8 cellular contexts compared by ENCODE assay signal in the genomic region with DNA sequence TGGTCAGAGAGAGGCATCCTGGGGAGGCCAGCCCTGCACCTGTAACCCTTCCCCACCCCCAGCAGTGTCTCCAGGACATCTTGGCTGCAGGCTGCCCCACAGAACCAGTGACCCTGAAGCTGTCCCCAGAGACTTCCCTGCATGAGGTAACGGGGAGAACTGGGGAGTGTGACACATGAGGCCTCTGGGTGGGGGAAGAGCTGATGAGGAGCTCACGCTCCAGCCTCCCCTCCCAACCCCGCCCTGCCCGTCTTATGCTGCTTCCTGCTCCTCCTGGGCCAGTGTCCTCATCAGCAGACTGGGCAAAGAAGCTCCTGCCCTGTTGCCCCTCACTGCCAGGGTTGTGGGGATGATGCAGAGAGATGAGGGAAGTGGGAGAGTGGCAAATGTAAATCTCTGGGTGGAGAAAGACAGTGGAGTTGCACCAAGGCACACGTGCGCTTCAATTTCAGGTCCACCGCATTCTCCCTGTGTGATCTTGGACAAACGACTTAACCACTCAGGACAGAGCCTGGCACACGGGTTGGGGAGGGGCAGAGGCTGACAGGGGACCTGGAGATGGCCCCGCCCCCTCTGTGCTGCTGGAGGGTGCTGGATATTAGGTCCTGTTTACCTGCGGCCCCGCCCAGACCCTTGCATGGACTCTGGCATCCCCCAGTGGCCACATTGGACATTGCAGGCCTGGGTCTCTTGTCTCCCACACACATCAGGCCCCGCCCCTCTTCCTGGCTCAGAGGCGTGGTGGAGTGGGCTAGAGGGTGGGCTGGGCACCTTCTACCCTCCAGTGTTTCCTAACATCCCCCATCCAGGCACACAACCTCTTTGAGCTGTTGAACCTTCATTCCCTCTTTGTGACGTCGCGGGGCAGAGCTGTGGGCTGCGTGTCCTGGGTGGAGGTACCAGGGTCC. TPM values are rescaled to one million over a fixed set of nuclear protein-coding genes. Genes with fewer than 3 reads are reported as not detected.
DNase-seq lines count a peak whose midpoint lies in the region; ATAC-seq and TF ChIP-seq lines count a peak whose summit lies in the region.

No MANE protein-coding gene starts in this region.

- TF ChIP-seq CTCF in GM12872 (IDR thresholded peaks at IDR 0.05; ENCODE audit: insufficient read depth, low read depth, low read length) = peak; percentile 95

- ATAC-seq in HG03442 (IDR thresholded peaks at IDR 0.05; ENCODE audit: unreplicated experiment) = peak; percentile 67
- no peak for ATAC-seq in HG03565 (IDR thresholded peaks at IDR 0.05; ENCODE audit: unreplicated experiment)

- peaks cover 6% of the 10 kb centered on the region for H3K4me1 Mint-ChIP-seq in activated CD4-positive, alpha-beta memory T cell treated with anti-CD3 and anti-CD28 coated beads for 36 hours (ENCODE audit: low read depth)

- CTCF ChIA-PET in activated CD4-positive, alpha-beta memory T cell treated with anti-CD3 and anti-CD28 coated beads for 36 hours (lab: Charles Lee) = interaction anchor here (0.5 to 4.1 kb wide), 18 partner anchors 9 to 279 kb away, joined by 3 to 25 read pairs (median 4); partner anchors contain the start of gene FAM131C

- POLR2A ChIA-PET in activated CD4-positive, alpha-beta memory T cell treated with anti-CD3 and anti-CD28 coated beads for 36 hours (lab: Charles Lee) = no interaction called here

- no peaks in the 10 kb centered on the region for H3K36me3 Mint-ChIP-seq in activated CD4-positive, alpha-beta memory T cell treated with anti-CD3 and anti-CD28 coated beads for 36 hours

- H3K9me3 Mint-ChIP-seq in activated CD4-positive, alpha-beta memory T cell treated with anti-CD3 and anti-CD28 coated beads for 36 hours = no peaks in the 10 kb centered on the region

- H3K27me3 Mint-ChIP-seq in activated CD4-positive, alpha-beta memory T cell treated with anti-CD3 and anti-CD28 coated beads for 36 hours = peaks cover 1% of the 10 kb centered on the region

- H3K4me3 Mint-ChIP-seq in activated CD4-positive, alpha-beta memory T cell treated with anti-CD3 and anti-CD28 coated beads for 36 hours = no peak overlapping the region

- no peak overlapping the region for H3K27ac Mint-ChIP-seq in activated CD4-positive, alpha-beta memory T cell treated with anti-CD3 and anti-CD28 coated beads for 36 hours

- DNase-seq in NCI-H82 (lab: John Stamatoyannopoulos, UW) (peak; percentile 97), medulla oblongata (ENCODE audit: extremely low spot score) (peak; percentile 78)
- DNase-seq in activated CD4-positive, alpha-beta memory T cell treated with anti-CD3 and anti-CD28 coated beads for 36 hours = peak; percentile 91
- peak; percentile 75 for DNase-seq in effector CD4-positive, alpha-beta T cell
- peak; percentile 76 for DNase-seq in stimulated activated CD8-positive, alpha-beta memory T cell treated with anti-CD3 and anti-CD28 coated beads, Interleukin-15, amount 100 ng/mL, for 24 hours (ENCODE audit: low read depth)

- intact Hi-C loops in activated CD4-positive, alpha-beta memory T cell treated with anti-CD3 and anti-CD28 coated beads for 36 hours (cut with micrococcal nuclease) = loop anchor here (1.0 to 5.0 kb wide), 2 partner anchors 47 to 264 kb away; no protein-coding TSS in a partner anchor

RNA-seq across cellular contexts. Expression of gene CLCNKB, which starts 12.3 kb away (rescaled TPM):
- total RNA-seq in activated CD4-positive, alpha-beta memory T cell treated with anti-CD3 and anti-CD28 coated beads for 36 hours = not detected

RNA-seq across cellular contexts. Expression of gene FAM131C, which starts 17.6 kb away (rescaled TPM):
- total RNA-seq in activated CD4-positive, alpha-beta memory T cell treated with anti-CD3 and anti-CD28 coated beads for 36 hours = under 1 TPM in 1 of 2 experiments, not detected in 1; 0.33 TPM

RNA-seq across cellular contexts. Expression of gene CLCNKA, which starts 34.0 kb away (rescaled TPM):
- not detected for total RNA-seq in activated CD4-positive, alpha-beta memory T cell treated with anti-CD3 and anti-CD28 coated beads for 36 hours

RNA-seq across cellular contexts. Expression of gene HSPB7, which starts 38.0 kb away (rescaled TPM):
- total RNA-seq in activated CD4-positive, alpha-beta memory T cell treated with anti-CD3 and anti-CD28 coated beads for 36 hours = not detected

RNA-seq across cellular contexts. Expression of gene SRARP, which starts 51.8 kb away (rescaled TPM):
- total RNA-seq in activated CD4-positive, alpha-beta memory T cell treated with anti-CD3 and anti-CD28 coated beads for 36 hours = not detected
